ENCODE assay signal across 19 cellular contexts in the genomic region with DNA sequence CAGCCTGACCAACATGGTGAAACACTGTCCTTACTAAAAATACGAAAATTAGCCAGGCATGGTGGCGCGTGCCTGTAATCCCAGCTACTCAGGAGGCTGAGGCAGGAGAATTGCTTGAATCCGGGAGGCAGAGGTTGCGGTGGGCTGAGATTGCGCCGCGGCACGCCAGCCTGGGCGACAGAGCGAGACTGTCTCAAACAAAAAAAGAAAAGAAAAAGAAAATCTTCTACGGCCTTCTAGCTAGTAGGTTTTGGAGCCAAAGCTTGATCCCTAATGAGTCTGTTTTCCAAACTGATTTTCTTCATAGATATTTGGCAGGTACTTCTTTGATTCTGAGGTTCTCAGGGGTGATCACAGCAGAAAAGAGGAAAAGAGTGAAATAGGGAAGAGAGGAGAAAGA.
DNase-seq lines count a peak whose midpoint lies in the region; ATAC-seq and TF ChIP-seq lines count a peak whose summit lies in the region.
"Had no signal": no experiment of that assay in that cellular context is flagged by ENCODE, and none has a peak within 500 bp of the region (broad histone marks: within the 10 kb centered on the region; RNA-seq: fewer than 3 reads in every experiment).

No MANE protein-coding gene starts in this region.

- no peak for TF ChIP-seq POLR2A in ovary (IDR thresholded peaks at IDR 0.05)

- H4K91ac ChIP-seq in mesenchymal stem cell (ENCODE audit: low read length) = no peak overlapping the region

- in situ Hi-C loops in brain microvascular endothelial cell (cut with HindIII; ENCODE audit: low pct_ligation_motif_present, low sequenced_read_pairs) = no loop called here

- no peak overlapping the region for H2AK5ac ChIP-seq in mesenchymal stem cell (ENCODE audit: low read length, severe bottlenecking)

- TF ChIP-seq EP300 in ovary (IDR thresholded peaks at IDR 0.05) = no peak

- H3K36me3 ChIP-seq in brain microvascular endothelial cell (replicated peaks) = no peaks in the 10 kb centered on the region
- peaks cover 0 to 30% of the 10 kb centered on the region in 2 experiments for H3K36me3 ChIP-seq in mesenchymal stem cell (ENCODE audit: control insufficient read depth in 1 of 2, insufficient read depth in 2 of 2, low read depth in 1 of 2, low read length in 2 of 2)
- no peaks in the 10 kb centered on the region for H3K36me3 ChIP-seq in thoracic aorta
- H3K36me3 ChIP-seq in ovary = no peaks in the 10 kb centered on the region
- H3K36me3 ChIP-seq: right lobe of liver, stomach had no signal

- 88% methylated on average over 12 of the region's 12 CpGs for WGBS in mesenchymal stem cell
- WGBS in ovary, 3 donors = 81 to 83% (median 81%) methylated on average over 12 of the region's 12 CpGs

- H3K4me2 ChIP-seq in mesenchymal stem cell (ENCODE audit: low read length, poor library complexity, severe bottlenecking) = no peak overlapping the region

- no peak overlapping the region for H3K14ac ChIP-seq in mesenchymal stem cell (ENCODE audit: low read length in 2 of 2)

- H3K4ac ChIP-seq in mesenchymal stem cell (ENCODE audit: low read depth in 1 of 2, low read length in 2 of 2) = no peak overlapping the region

- H4K8ac ChIP-seq in mesenchymal stem cell (ENCODE audit: low read length) = no peak overlapping the region

- peak overlapping the region; percentile 82 for H3K27ac Mint-ChIP-seq in HFFc6
- H3K27ac Mint-ChIP-seq: activated CD4-positive, alpha-beta memory T cell treated with anti-CD3 and anti-CD28 coated beads for 36 hours had no signal

- no peak overlapping the region for H2BK5ac ChIP-seq in mesenchymal stem cell (ENCODE audit: low read depth, low read length, poor library complexity, severe bottlenecking)

- H3K36me3 Mint-ChIP-seq in HFFc6 (ENCODE audit: low read depth) = peaks cover 19% of the 10 kb centered on the region
- H3K36me3 Mint-ChIP-seq: activated CD4-positive, alpha-beta memory T cell treated with anti-CD3 and anti-CD28 coated beads for 36 hours had no signal

- H3K4me1 ChIP-seq in mesenchymal stem cell (ENCODE audit: control insufficient read depth, insufficient read depth, low read depth, low read length) (peaks cover 25% of the 10 kb centered on the region), thoracic aorta (ENCODE audit: control insufficient read depth in 1 of 2, low read depth in 2 of 2) (peaks cover 36 to 54% of the 10 kb centered on the region in 2 donors), ovary (ENCODE audit: insufficient read depth) (peaks cover 17% of the 10 kb centered on the region)
- H3K4me1 ChIP-seq: right lobe of liver had no signal

- no peak for ATAC-seq in thoracic aorta (ENCODE audit: insufficient number of reproducible peaks, low FRiP score, low read depth)
- no peak for ATAC-seq in HG02981 (IDR thresholded peaks at IDR 0.05; ENCODE audit: unreplicated experiment)
- ATAC-seq: activated T-cell treated with anti-CD3 and anti-CD28 coated beads, Interleukin-2, amount 50 U/mL, for 4 hours had no signal

- no peak overlapping the region for H3K18ac ChIP-seq in mesenchymal stem cell (ENCODE audit: low read depth in 1 of 2, low read length in 2 of 2)

- H3K79me1 ChIP-seq in mesenchymal stem cell (replicated peaks; ENCODE audit: low read length, poor library complexity, severe bottlenecking) = peaks cover 36% of the 10 kb centered on the region

- no peak overlapping the region for H2BK12ac ChIP-seq in mesenchymal stem cell (ENCODE audit: low read length in 2 of 2)

- peak overlapping the region; percentile 29 for H3K27ac ChIP-seq in brain microvascular endothelial cell
- no peak overlapping the region for H3K27ac ChIP-seq in mesenchymal stem cell (ENCODE audit: low read length, poor library complexity, severe bottlenecking)
- peak overlapping the region; percentile 77 to 80 for H3K27ac ChIP-seq in thoracic aorta
- no peak overlapping the region for H3K27ac ChIP-seq in ovary
- H3K27ac ChIP-seq: BLaER1 treated with 17β-estradiol and CSF1 and Interleukin-3, amounts not matched to agents 10 nM and 100 nM; right lobe of liver had no signal

- H3K9ac ChIP-seq in mesenchymal stem cell (ENCODE audit: low read length) = peak overlapping the region; percentile 77
- H3K9ac ChIP-seq: BLaER1 treated with 17β-estradiol and CSF1 and Interleukin-3, amounts not matched to agents 10 nM and 100 nM had no signal

- H2AFZ ChIP-seq in mesenchymal stem cell (ENCODE audit: low read depth, low read length) = no peak overlapping the region

- H3K9me3 ChIP-seq in mesenchymal stem cell (ENCODE audit: control insufficient read depth, low read length) = peaks cover 6% of the 10 kb centered on the region
- no peaks in the 10 kb centered on the region for H3K9me3 ChIP-seq in thoracic aorta
- no peaks in the 10 kb centered on the region for H3K9me3 ChIP-seq in ovary
- H3K9me3 ChIP-seq: right lobe of liver had no signal

- DNase-seq in HFFc6 (no peak), brain microvascular endothelial cell (no peak), mesenchymal stem cell (no peak), thoracic aorta (ENCODE audit: low spot score) (no peak), GM20000 (ENCODE audit: low spot score) (no peak), ovary (no peak)
- DNase-seq: activated CD4-positive, alpha-beta memory T cell treated with anti-CD3 and anti-CD28 coated beads for 36 hours; activated T-cell treated with anti-CD3 and anti-CD28 coated beads, Interleukin-2, amount 50 U/mL, for 4 hours; effector memory CD4-positive, alpha-beta T cell; Karpas-422; NCI-H1092 treated with DMSO at 0.1 percent for 48 hours; NCI-H526 treated with DMSO at 0.1 percent for 48 hours; right lobe of liver; Right ventricle myocardium superior; stimulated activated CD4-positive, alpha-beta T cell treated with anti-CD3 and anti-CD28 coated beads, Interleukin-2, amount 100 ng/mL, for 24 hours; stomach; T-helper 1 cell had no signal

- peaks cover 4% of the 10 kb centered on the region for H3K27me3 Mint-ChIP-seq in HFFc6 (ENCODE audit: insufficient read depth)

- TF ChIP-seq CTCF in HFFc6 (IDR thresholded peaks at IDR 0.05) (no peak), brain microvascular endothelial cell (IDR thresholded peaks at IDR 0.05; ENCODE audit: low read depth, low read length, missing control alignments) (no peak), thoracic aorta (IDR thresholded peaks at IDR 0.05) (no peak), GM20000 (IDR thresholded peaks at IDR 0.05; ENCODE audit: extremely low read depth, missing control alignments) (no peak), ovary (IDR thresholded peaks at IDR 0.05) (no peak)

- no peak overlapping the region for H2BK120ac ChIP-seq in mesenchymal stem cell (ENCODE audit: low read depth, low read length)

- peaks cover 7% of the 10 kb centered on the region; the same call in 1 of the 2 replicates for H3K9me3 Mint-ChIP-seq in HFFc6
- H3K9me3 Mint-ChIP-seq: activated T-cell treated with anti-CD3 and anti-CD28 coated beads, Interleukin-2, amount 50 U/mL, for 4 hours had no signal

- H3K4me3 Mint-ChIP-seq in HFFc6 = peak overlapping the region; percentile 76
- H3K4me3 Mint-ChIP-seq: activated CD4-positive, alpha-beta memory T cell treated with anti-CD3 and anti-CD28 coated beads for 36 hours; activated T-cell treated with anti-CD3 and anti-CD28 coated beads, Interleukin-2, amount 50 U/mL, for 4 hours had no signal

- H3K27me3 ChIP-seq in brain microvascular endothelial cell (replicated peaks) (no peaks in the 10 kb centered on the region), mesenchymal stem cell (ENCODE audit: control insufficient read depth in 1 of 2, insufficient read depth in 1 of 2, low read length in 2 of 2) (no peaks in the 10 kb centered on the region), thoracic aorta (replicated peaks; ENCODE audit: insufficient read depth) (no peaks in the 10 kb centered on the region), ovary (no peaks in the 10 kb centered on the region)
- H3K27me3 ChIP-seq: right lobe of liver, stomach had no signal

- peaks cover 59% of the 10 kb centered on the region for H3K4me1 Mint-ChIP-seq in HFFc6 (ENCODE audit: low read depth)

- no peak overlapping the region for H2BK15ac ChIP-seq in mesenchymal stem cell (ENCODE audit: low read depth, poor library complexity, severe bottlenecking)

- intact Hi-C loops in ovary (cut with DNase I) = no loop called here

- H3K4me3 ChIP-seq in brain microvascular endothelial cell (ENCODE audit: low read depth, low read length) (no peak overlapping the region), mesenchymal stem cell (ENCODE audit: insufficient read depth in 1 of 2, low read depth in 1 of 2, low read length in 2 of 2) (no peak overlapping the region), thoracic aorta (peak overlapping the region; percentile 56), ovary (no peak overlapping the region)
- H3K4me3 ChIP-seq: BLaER1 treated with 17β-estradiol and CSF1 and Interleukin-3, amounts not matched to agents 10 nM and 100 nM; right lobe of liver had no signal

- H3K23ac ChIP-seq in mesenchymal stem cell (ENCODE audit: low read length in 2 of 2) = no peak overlapping the region

Comparison
In these comparisons a context has a peak if more than half of its experiments do, and no peak if none do; other contexts are left out.
1. H3K27ac ChIP-seq: peak in brain microvascular endothelial cell (single experiment) and thoracic aorta (2 of 2); none in mesenchymal stem cell (single experiment) and ovary (0 of 2).